10 cellular contexts compared by ENCODE assay signal in the genomic region with DNA sequence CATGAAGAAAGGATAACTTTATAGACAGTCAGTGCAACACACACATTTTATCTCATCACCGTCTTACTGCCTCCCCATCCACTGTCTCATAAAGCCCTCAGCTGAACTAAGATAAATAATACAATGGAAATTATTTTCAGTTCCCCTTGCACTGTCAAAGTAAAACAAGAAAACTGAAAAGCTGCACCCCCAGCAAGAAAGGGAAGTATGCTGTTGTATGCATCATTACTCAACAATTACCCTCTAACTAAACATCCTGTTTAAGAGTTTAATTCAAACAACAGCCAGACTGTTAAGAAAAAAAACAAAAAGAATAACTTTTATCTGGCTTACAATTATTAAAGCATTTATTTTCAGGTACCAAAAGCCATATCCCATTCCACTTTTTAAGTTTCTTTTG. TPM values are rescaled to one million over a fixed set of nuclear protein-coding genes. Genes with fewer than 3 reads are reported as not detected.
DNase-seq lines count a peak whose midpoint lies in the region; ATAC-seq and TF ChIP-seq lines count a peak whose summit lies in the region.
"Had no signal": no experiment of that assay in that cellular context is flagged by ENCODE, and none has a peak within 500 bp of the region (broad histone marks: within the 10 kb centered on the region; RNA-seq: fewer than 3 reads in every experiment).

No MANE protein-coding gene starts in this region.

- H3K27ac ChIP-seq in colonic mucosa, result no peak overlapping the region

- H3K27me3 ChIP-seq in colonic mucosa, result no peaks in the 10 kb centered on the region

- no peaks in the 10 kb centered on the region for H3K4me1 ChIP-seq in colonic mucosa

- TF ChIP-seq CTCF in GM10266 (IDR thresholded peaks at IDR 0.05; ENCODE audit: control insufficient read depth, insufficient read depth, low read depth, missing control alignments) (no peak), cardiac fibroblast (IDR thresholded peaks at IDR 0.05; ENCODE audit: low read depth, low read length) (no peak), colonic mucosa (IDR thresholded peaks at IDR 0.05) (no peak)

- H3K9me3 ChIP-seq in colonic mucosa, result no peaks in the 10 kb centered on the region

- H3K4me3 ChIP-seq in cardiac fibroblast (replicated peaks in 1 of 2; ENCODE audit: low read depth in 2 of 2, low read length in 2 of 2) (no peak overlapping the region), colonic mucosa (no peak overlapping the region)

- intact Hi-C loops in colonic mucosa (cut with DNase I), result no loop called here

- no peaks in the 10 kb centered on the region for H3K36me3 ChIP-seq in colonic mucosa

- ATAC-seq in GM21447 (IDR thresholded peaks at IDR 0.05; ENCODE audit: unreplicated experiment) (peak; percentile 89), HG03457 (IDR thresholded peaks at IDR 0.05; ENCODE audit: unreplicated experiment) (peak; percentile 55)

- DNase-seq in GM10266 (ENCODE audit: extremely low spot score) (peak; percentile 47), cardiac fibroblast (ENCODE audit: low read depth in 2 of 2) (peak; percentile 22 to 28), colonic mucosa (no peak), NCI-H146 (lab: John Stamatoyannopoulos, UW) (no peak)
- no peak for DNase-seq in activated CD4-positive, alpha-beta T cell treated with anti-CD3 and anti-CD28 coated beads, Interleukin-2, amount 50 U/mL, for 48 hours
- no peak for DNase-seq in activated naive CD4-positive, alpha-beta T cell (lab: John Stamatoyannopoulos, UW)
- DNase-seq: NCI-H446; stimulated activated CD4-positive, alpha-beta T cell treated with anti-CD3 and anti-CD28 coated beads, Interleukin-2, amount 100 ng/mL, for 24 hours had no signal

- no peak overlapping the region for H3K9ac ChIP-seq in colonic mucosa (ENCODE audit: low read depth in 2 of 2, low read length in 2 of 2)

RNA-seq across cellular contexts. Expression of a gene that starts 25.0 kb away (rescaled TPM):
- total RNA-seq in colonic mucosa, result 10 to 100 TPM; 36.8 to 47.9 TPM

RNA-seq across cellular contexts. Expression of a gene that starts 31.9 kb away (rescaled TPM):
- 10 to 100 TPM; 42.3 to 80.1 TPM for total RNA-seq in colonic mucosa

Comparison
In these comparisons a context has a peak if more than half of its experiments do, and no peak if none do; other contexts are left out.
1. DNase-seq: peak in GM10266 (single experiment) and cardiac fibroblast (2 of 2); none in activated CD4-positive, alpha-beta T cell treated with anti-CD3 and anti-CD28 coated beads, Interleukin-2, amount 50 U/mL, for 48 hours (0 of 2), colonic mucosa (single experiment), activated naive CD4-positive, alpha-beta T cell (0 of 4) and NCI-H146 (single experiment).